16 cellular contexts compared by ENCODE assay signal in the genomic region with DNA sequence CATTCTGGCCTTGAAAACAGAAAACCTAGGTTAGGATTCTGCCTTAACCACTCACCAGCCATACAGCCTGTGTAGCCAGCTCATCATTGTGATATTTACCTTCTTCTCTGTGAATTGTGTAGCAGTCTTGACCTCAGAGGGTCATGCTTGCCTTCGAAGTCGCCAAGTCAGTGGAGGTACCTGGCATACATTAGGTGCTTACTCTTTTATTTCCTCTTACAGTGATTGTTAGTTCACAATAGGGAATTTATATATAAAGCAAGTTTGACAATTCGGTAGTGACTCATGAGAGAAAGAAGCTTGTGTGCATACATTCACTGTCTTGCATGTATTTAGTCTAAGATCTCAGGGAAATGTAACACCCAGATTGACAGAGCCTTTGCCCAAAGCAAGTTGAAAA.
DNase-seq lines count a peak whose midpoint lies in the region; ATAC-seq and TF ChIP-seq lines count a peak whose summit lies in the region.
"Had no signal": no experiment of that assay in that cellular context is flagged by ENCODE, and none has a peak within 500 bp of the region (broad histone marks: within the 10 kb centered on the region; RNA-seq: fewer than 3 reads in every experiment).

No MANE protein-coding gene starts in this region.

- no peak overlapping the region for H2BK12ac ChIP-seq in trophoblast cell (ENCODE audit: low read length)

- intact Hi-C loops in transverse colon (cut with DNase I; ENCODE audit: low total_unique reads), result no loop called here

- H4K8ac ChIP-seq in trophoblast cell (ENCODE audit: low read depth, low read length), result no peak overlapping the region

- H3K9ac ChIP-seq in trophoblast cell (ENCODE audit: low read length), result no peak overlapping the region
- H3K9ac ChIP-seq: BLaER1 had no signal

- no peak overlapping the region for H3K4me2 ChIP-seq in trophoblast cell (ENCODE audit: low read length)
- H3K4me2 ChIP-seq: BLaER1, GM23338 had no signal

- H3K27ac ChIP-seq in esophagus (ENCODE audit: low read depth in 2 of 2, low read length in 1 of 2) (peak overlapping the region; percentile 16 to 21), trophoblast cell (ENCODE audit: low read depth, low read length) (peak overlapping the region; percentile 39), transverse colon (no peak overlapping the region)
- H3K27ac ChIP-seq: BLaER1 had no signal

- WGBS in esophagus, 2 donors, result 69 to 76% methylated on average over 3 of the region's 3 CpGs
- WGBS in trophoblast cell (ENCODE audit: extremely low coverage, insufficient coverage, insufficient read length), result no CpG with 5 or more reads among the region's 3 CpGs
- 92% methylated on average over 2 to 3 of the region's 3 CpGs for WGBS in transverse colon (ENCODE audit: low coverage in 1 of 2), 2 donors

- H2AFZ ChIP-seq in trophoblast cell (ENCODE audit: insufficient read depth, low read length, poor library complexity), result no peak overlapping the region
- H2AFZ ChIP-seq: GM23338 had no signal

- no peak overlapping the region for H4K91ac ChIP-seq in trophoblast cell (ENCODE audit: low read depth, low read length)

- TF ChIP-seq CTCF in astrocyte of the spinal cord (IDR thresholded peaks at IDR 0.05; ENCODE audit: low read depth, low read length) (no peak), transverse colon (IDR thresholded peaks at IDR 0.05) (no peak)

- no peaks in the 10 kb centered on the region for H3K4me1 ChIP-seq in esophagus (ENCODE audit: control insufficient read depth in 2 of 2, insufficient read depth in 2 of 2, low read length in 1 of 2)
- H3K4me1 ChIP-seq in trophoblast cell (ENCODE audit: control insufficient read depth in 1 of 2, insufficient read depth in 2 of 2, low read length in 2 of 2), result peaks cover 0 to 2% of the 10 kb centered on the region in 2 experiments
- peaks cover 0 to 8% (median 0%) of the 10 kb centered on the region in 4 donors for H3K4me1 ChIP-seq in transverse colon
- peaks cover 6% of the 10 kb centered on the region for H3K4me1 ChIP-seq in HAP-1
- H3K4me1 ChIP-seq: Caco-2 had no signal

- no peak for TF ChIP-seq EP300 in transverse colon (IDR thresholded peaks at IDR 0.05; ENCODE audit: low read depth)

- no peak overlapping the region for H2BK120ac ChIP-seq in trophoblast cell (ENCODE audit: insufficient read depth, low read length, poor library complexity)

- no peak overlapping the region for H3K18ac ChIP-seq in trophoblast cell (ENCODE audit: low read length)

- H3K36me3 ChIP-seq in esophagus (ENCODE audit: control insufficient read depth in 2 of 2, insufficient read depth in 2 of 2, low read length in 1 of 2) (no peaks in the 10 kb centered on the region), trophoblast cell (ENCODE audit: control insufficient read depth in 1 of 2, insufficient read depth in 2 of 2, low read length in 2 of 2) (no peaks in the 10 kb centered on the region), transverse colon (no peaks in the 10 kb centered on the region), HAP-1 (replicated peaks) (no peaks in the 10 kb centered on the region)

- TF ChIP-seq POLR2A in transverse colon (IDR thresholded peaks at IDR 0.05), result no peak

- H3K4ac ChIP-seq in trophoblast cell (ENCODE audit: low read depth, low read length), result no peak overlapping the region

- no peaks in the 10 kb centered on the region for H3K27me3 ChIP-seq in esophagus (ENCODE audit: control insufficient read depth in 1 of 2, insufficient read depth in 2 of 2, low read length in 2 of 2)
- no peaks in the 10 kb centered on the region for H3K27me3 ChIP-seq in trophoblast cell (ENCODE audit: insufficient read depth, low read length)
- H3K27me3 ChIP-seq in transverse colon, result no peaks in the 10 kb centered on the region
- no peaks in the 10 kb centered on the region for H3K27me3 ChIP-seq in HAP-1 (ENCODE audit: low read depth)
- H3K27me3 ChIP-seq: BLaER1 had no signal

- no peak overlapping the region for H2BK5ac ChIP-seq in trophoblast cell (ENCODE audit: low read depth, low read length, poor library complexity)

- H3K4me3 ChIP-seq in astrocyte of the spinal cord (ENCODE audit: low read depth, low read length) (no peak overlapping the region), esophagus (ENCODE audit: low read depth in 1 of 2, low read length in 2 of 2) (no peak overlapping the region), trophoblast cell (ENCODE audit: low read depth, low read length) (no peak overlapping the region), transverse colon (no peak overlapping the region), HAP-1 (no peak overlapping the region)
- H3K4me3 ChIP-seq: BLaER1, GM23338 had no signal

- no peaks in the 10 kb centered on the region for H3K9me3 ChIP-seq in esophagus (ENCODE audit: control insufficient read depth in 2 of 2, insufficient read depth in 1 of 2, low read depth in 1 of 2, low read length in 1 of 2)
- no peaks in the 10 kb centered on the region for H3K9me3 ChIP-seq in trophoblast cell (ENCODE audit: insufficient read depth, low read depth, low read length)
- H3K9me3 ChIP-seq in transverse colon, result no peaks in the 10 kb centered on the region
- no peaks in the 10 kb centered on the region for H3K9me3 ChIP-seq in HAP-1
- H3K9me3 ChIP-seq: BLaER1, Caco-2 had no signal

- no peak overlapping the region for H2AK5ac ChIP-seq in trophoblast cell (ENCODE audit: low read length)

- no peak overlapping the region for H3K14ac ChIP-seq in trophoblast cell (ENCODE audit: low read length)

- DNase-seq in NCI-H69 (lab: John Stamatoyannopoulos, UW) (peak; percentile 32), astrocyte of the spinal cord (ENCODE audit: low read depth, low spot score) (peak; percentile 7), trophoblast cell (no peak), transverse colon (no peak), HAP-1 (ENCODE audit: low spot score in 2 of 2) (no peak)
- DNase-seq: 8988T; AML-193; Caco-2; CD8-positive, alpha-beta memory T cell; DMS53; GF-D8; H7 had no signal

- ATAC-seq in HG03045 (IDR thresholded peaks at IDR 0.05; ENCODE audit: unreplicated experiment), result no peak
- ATAC-seq: GM23338 had no signal

- no peaks in the 10 kb centered on the region for H3K79me2 ChIP-seq in trophoblast cell (ENCODE audit: control insufficient read depth, insufficient read depth, low read length, poor library complexity)

- no peak overlapping the region for H4K12ac ChIP-seq in trophoblast cell (ENCODE audit: low read depth, low read length)

- no peak overlapping the region for H3K23ac ChIP-seq in trophoblast cell (ENCODE audit: low read length)

- in situ Hi-C loops in astrocyte of the spinal cord (cut with HindIII; ENCODE audit: low sequenced_read_pairs), result no loop called here
- in situ Hi-C loops in transverse colon (cut with MboI; ENCODE audit: low pct_ligation_motif_present in 1 of 4, low pct_unique_long_range_greater_than_20kb in 1 of 4, low sequenced_read_pairs in 3 of 4), result no loop called here
- in situ Hi-C loops in HAP-1 (cut with MboI; ENCODE audit: low sequenced_read_pairs), result no loop called here

- no peaks in the 10 kb centered on the region for H3K79me1 ChIP-seq in trophoblast cell (ENCODE audit: low read length)

Comparison
In these comparisons a context has a peak if more than half of its experiments do, and no peak if none do; other contexts are left out.
1. DNase-seq: peak in NCI-H69 (single experiment) and astrocyte of the spinal cord (single experiment); none in trophoblast cell (0 of 2), transverse colon (single experiment) and HAP-1 (0 of 2).
2. H3K27ac ChIP-seq: peak in esophagus (2 of 2) and trophoblast cell (single experiment); none in transverse colon (0 of 4).